23 cellular contexts compared by ENCODE assay signal in genomic region chr6:109174911-109175310, GRCh38.
DNase-seq lines count a peak whose midpoint lies in the region; ATAC-seq and TF ChIP-seq lines count a peak whose summit lies in the region.
"Had no signal": no experiment of that assay in that cellular context is flagged by ENCODE, and none has a peak within 500 bp of the region (broad histone marks: within the 10 kb centered on the region; RNA-seq: fewer than 3 reads in every experiment).

No MANE protein-coding gene starts in this region.

- no peaks in the 10 kb centered on the region for H4K20me1 ChIP-seq in GM23248 (ENCODE audit: insufficient read depth)

- H2AFZ ChIP-seq in GM23248: no peak overlapping the region

- in situ Hi-C loops in GM23248 (cut with MboI): no loop called here

- H3K27me3 ChIP-seq in GM23248 (replicated peaks; ENCODE audit: insufficient read depth) (no peaks in the 10 kb centered on the region), tibial artery (no peaks in the 10 kb centered on the region)
- H3K27me3 ChIP-seq: upper lobe of left lung had no signal

- H3K4me3 ChIP-seq in GM23248: no peak overlapping the region
- H3K4me3 ChIP-seq in fibroblast of villous mesenchyme (ENCODE audit: low read depth, low read length): no peak overlapping the region
- no peak overlapping the region for H3K4me3 ChIP-seq in tibial artery
- H3K4me3 ChIP-seq: heart right ventricle, psoas muscle, SK-N-MC, upper lobe of left lung had no signal

- H3F3A ChIP-seq in GM23248 (ENCODE audit: insufficient read depth): no peaks in the 10 kb centered on the region

- intact Hi-C loops in tibial artery (cut with DNase I; ENCODE audit: low total_unique reads): no loop called here

- H3K27ac ChIP-seq in GM23248 (no peak overlapping the region), tibial artery (no peak overlapping the region), caudate nucleus (ENCODE audit: low read depth, low read length) (no peak overlapping the region)
- H3K27ac ChIP-seq: heart right ventricle, psoas muscle, SK-N-MC, upper lobe of left lung had no signal

- H3K36me3 ChIP-seq in GM23248 (ENCODE audit: low read depth) (no peaks in the 10 kb centered on the region), tibial artery (no peaks in the 10 kb centered on the region)
- H3K36me3 ChIP-seq: heart right ventricle, upper lobe of left lung had no signal

- no peaks in the 10 kb centered on the region for H3K9me3 ChIP-seq in GM23248 (ENCODE audit: low read depth)
- H3K9me3 ChIP-seq in tibial artery: no peaks in the 10 kb centered on the region
- H3K9me3 ChIP-seq: psoas muscle, upper lobe of left lung had no signal

- 0 out of 2 replicates have a peak, but pooled peaks cover 8% of the 10 kb centered on the region for H3K4me1 ChIP-seq in GM23248 (ENCODE audit: insufficient read depth)
- peaks cover 0 to 9% (median 0%) of the 10 kb centered on the region in 4 donors for H3K4me1 ChIP-seq in tibial artery
- H3K4me1 ChIP-seq: heart right ventricle, upper lobe of left lung had no signal

- H3K9me2 ChIP-seq in GM23248 (ENCODE audit: insufficient read depth): no peaks in the 10 kb centered on the region

- ATAC-seq in GM18907 (IDR thresholded peaks at IDR 0.05; ENCODE audit: unreplicated experiment): no peak
- ATAC-seq in activated CD4-positive, CD25-positive, alpha-beta regulatory T cell treated with anti-CD3 and anti-CD28 coated beads, Interleukin-2, amount 50 U/mL, for 24 hours: no peak
- ATAC-seq: activated T-cell treated with anti-CD3 and anti-CD28 coated beads, Interleukin-2, amount 50 U/mL, for 4 hours; heart right ventricle; left colon; psoas muscle had no signal

- no peak overlapping the region for H3K9ac ChIP-seq in GM23248

- peak; percentile 84 for DNase-seq in AG08395 (ENCODE audit: low spot score)
- DNase-seq in GM23248: peak; percentile 50
- peak; percentile 27 for DNase-seq in amniotic epithelial cell (ENCODE audit: low read depth)
- DNase-seq in fibroblast of villous mesenchyme (ENCODE audit: low read depth): peak; percentile 84
- DNase-seq in tibial artery: no peak
- no peak for DNase-seq in caudate nucleus (lab: John Stamatoyannopoulos, UW)
- DNase-seq: activated CD4-positive, alpha-beta T cell treated with anti-CD3 and anti-CD28 coated beads for 48 hours; activated naive CD4-positive, alpha-beta T cell treated with Interleukin-2 at 50 U/mL for 16 hours; activated T-cell treated with anti-CD3 and anti-CD28 coated beads, Interleukin-2, amount 50 U/mL, for 4 hours; amygdala; heart right ventricle; left colon; MM.1S; NCI-H1417; NCI-H2081 treated with DMSO at 0.1 percent for 48 hours; NCI-H82; psoas muscle; stimulated activated CD4-positive, alpha-beta T cell treated with anti-CD3 and anti-CD28 coated beads, Interleukin-1b, Interleukin-23, amount 100 ng/mL, for 48 hours; T-helper 2 cell; upper lobe of left lung had no signal

- H3K79me2 ChIP-seq in GM23248 (ENCODE audit: insufficient read depth): no peaks in the 10 kb centered on the region

- 79 to 83% methylated on average over 2 of the region's 2 CpGs for WGBS in GM23248 (ENCODE audit: low coverage in 1 of 2, low lambda C conversion rate in 2 of 2, missing lambda C conversion rate in 2 of 2), 2 experiments

- TF ChIP-seq CTCF in fibroblast of villous mesenchyme (IDR thresholded peaks at IDR 0.05; ENCODE audit: insufficient read depth, low read depth, low read length) (no peak), tibial artery (IDR thresholded peaks at IDR 0.05) (no peak)

- H3K4me2 ChIP-seq in GM23248 (ENCODE audit: unreplicated experiment): no peak overlapping the region

Comparison
In these comparisons a context has a peak if more than half of its experiments do, and no peak if none do; other contexts are left out.
1. DNase-seq: peak in AG08395 (single experiment), GM23248 (single experiment), amniotic epithelial cell (single experiment) and fibroblast of villous mesenchyme (single experiment); none in tibial artery (0 of 2) and caudate nucleus (0 of 61).